Comparison of ENCODE assay signal across 12 cellular contexts in genomic region chr17:77381185-77381700, GRCh38.
DNase-seq lines count a peak whose midpoint lies in the region; ATAC-seq, FAIRE-seq and TF ChIP-seq lines count a peak whose summit lies in the region.
"Had no signal": no experiment of that assay in that cellular context is flagged by ENCODE, and none has a peak within 500 bp of the region (broad histone marks: within the 10 kb centered on the region; RNA-seq: fewer than 3 reads in every experiment).

No MANE protein-coding gene starts in this region.

- H2AFZ ChIP-seq in KMS-11 (ENCODE audit: low read depth), result no peak overlapping the region

- H3K36me3 ChIP-seq in Caco-2 (ENCODE audit: control insufficient read depth, insufficient read depth, low read length), result no peaks in the 10 kb centered on the region
- no peaks in the 10 kb centered on the region for H3K36me3 ChIP-seq in KMS-11 (ENCODE audit: insufficient read depth)
- no peaks in the 10 kb centered on the region for H3K36me3 ChIP-seq in sigmoid colon
- no peaks in the 10 kb centered on the region for H3K36me3 ChIP-seq in kidney (ENCODE audit: control insufficient read depth in 1 of 2, insufficient read depth in 2 of 2, low read length in 2 of 2)

- CTCF ChIA-PET in Caco-2 (lab: Charles Lee), result interaction anchor here (1.8 to 1.9 kb wide), 2 partner anchors 11 to 49 kb away, joined by 4 to 10 read pairs; no protein-coding TSS in a partner anchor

- 55 to 85% methylated on average over 4 of the region's 4 CpGs for WGBS in sigmoid colon, 2 donors

- H3K36me3 Mint-ChIP-seq in Caco-2 (ENCODE audit: insufficient read depth, unreplicated experiment) (peaks cover 34% of the 10 kb centered on the region), endothelial cell (ENCODE audit: low read depth, unreplicated experiment) (peaks cover 10% of the 10 kb centered on the region)

- H3K79me2 ChIP-seq in KMS-11 (ENCODE audit: insufficient read depth, low read depth), result peaks cover 98% of the 10 kb centered on the region

- H3K27ac Mint-ChIP-seq in Caco-2 (ENCODE audit: unreplicated experiment) (peak overlapping the region; percentile 87), endothelial cell (ENCODE audit: unreplicated experiment) (peak overlapping the region; percentile 32)

- H3K4me3 Mint-ChIP-seq in Caco-2 (ENCODE audit: unreplicated experiment) (no peak overlapping the region), endothelial cell (ENCODE audit: unreplicated experiment) (peak overlapping the region; percentile 8)

- H3K4me1 Mint-ChIP-seq in Caco-2 (ENCODE audit: low read depth, unreplicated experiment), result peaks cover 22% of the 10 kb centered on the region
- H3K4me1 Mint-ChIP-seq in endothelial cell (ENCODE audit: unreplicated experiment), result peaks cover 76% of the 10 kb centered on the region

- no peak for TF ChIP-seq CTCF in Caco-2 (IDR thresholded peaks at IDR 0.05; ENCODE audit: insufficient read depth in 1 of 2, low read depth in 1 of 2, low read length in 1 of 2, severe bottlenecking in 1 of 2, unreplicated experiment in 1 of 2)
- no peak for TF ChIP-seq CTCF in KMS-11 (conservative IDR thresholded peaks at IDR 0.05; ENCODE audit: low read depth, low read length)
- TF ChIP-seq CTCF in endothelial cell (IDR thresholded peaks at IDR 0.05; ENCODE audit: unreplicated experiment), result no peak
- TF ChIP-seq CTCF in sigmoid colon (IDR thresholded peaks at IDR 0.05), result no peak
- no peak for TF ChIP-seq CTCF in kidney (IDR thresholded peaks at IDR 0.05; ENCODE audit: borderline replicate concordance, extremely low read depth, insufficient read depth)

- H3K27me3 ChIP-seq in Caco-2 (replicated peaks; ENCODE audit: control insufficient read depth, insufficient read depth, low read length) (no peaks in the 10 kb centered on the region), KMS-11 (ENCODE audit: insufficient read depth, low read depth) (no peaks in the 10 kb centered on the region), sigmoid colon (no peaks in the 10 kb centered on the region)

- POLR2A ChIA-PET in Caco-2 (lab: Charles Lee), result no interaction called here

- H3K9me3 Mint-ChIP-seq in Caco-2 (ENCODE audit: unreplicated experiment), result no peaks in the 10 kb centered on the region
- H3K9me3 Mint-ChIP-seq in endothelial cell (ENCODE audit: unreplicated experiment), result no peaks in the 10 kb centered on the region

- H3K4me3 ChIP-seq in Caco-2 (ENCODE audit: low read depth, low read length) (no peak overlapping the region), KMS-11 (IDR thresholded peaks at IDR 0.05; ENCODE audit: insufficient read depth, low read depth, low read length) (no peak overlapping the region), sigmoid colon (no peak overlapping the region), kidney (ENCODE audit: low read length in 2 of 2) (no peak overlapping the region)
- H3K4me3 ChIP-seq: skin epidermis had no signal

- DNase-seq in Caco-2 (no peak), endothelial cell (ENCODE audit: low spot score) (no peak), sigmoid colon (no peak), kidney (no peak)
- no peak for DNase-seq in stimulated activated CD4-positive, alpha-beta T cell treated with anti-CD3 and anti-CD28 coated beads, Interleukin-12 subunit alpha, Interleukin-12 subunit beta, amount 100 ng/mL, for 4 hours
- DNase-seq: DMS153, NCI-H1048, NCI-H526 treated with DMSO at 0.1 percent for 48 hours had no signal

- ATAC-seq in GM18868 (IDR thresholded peaks at IDR 0.05; ENCODE audit: unreplicated experiment), result no peak

- H3K27ac ChIP-seq in KMS-11, result peak overlapping the region; percentile 90
- H3K27ac ChIP-seq in sigmoid colon, result peak overlapping the region; percentile 95 to 99 (median 99)
- no peak overlapping the region for H3K27ac ChIP-seq in kidney (ENCODE audit: low read depth in 2 of 2, low read length in 2 of 2)

- no peak for TF ChIP-seq EP300 in sigmoid colon (IDR thresholded peaks at IDR 0.05)

- no peaks in the 10 kb centered on the region for H4K20me1 ChIP-seq in KMS-11 (ENCODE audit: insufficient read depth)

- H3K4me1 ChIP-seq in Caco-2, result peaks cover 43% of the 10 kb centered on the region
- H3K4me1 ChIP-seq in KMS-11 (ENCODE audit: low read depth, poor library complexity, severe bottlenecking), result peaks cover 90% of the 10 kb centered on the region
- H3K4me1 ChIP-seq in sigmoid colon, result peaks cover 0 to 100% (median 100%) of the 10 kb centered on the region in 4 donors
- peaks cover 58 to 70% of the 10 kb centered on the region in 2 donors for H3K4me1 ChIP-seq in kidney (ENCODE audit: control insufficient read depth in 1 of 2, insufficient read depth in 1 of 2, low read depth in 1 of 2, low read length in 2 of 2)

- peak overlapping the region; percentile 59; the same call in 1 of the 2 replicates for H3K9ac ChIP-seq in KMS-11
- H3K9ac ChIP-seq in kidney (ENCODE audit: low read length in 2 of 2), result peak overlapping the region in 1 of 2 donors; percentile 15

- no peaks in the 10 kb centered on the region for H3K9me3 ChIP-seq in Caco-2
- no peaks in the 10 kb centered on the region for H3K9me3 ChIP-seq in sigmoid colon
- no peaks in the 10 kb centered on the region for H3K9me3 ChIP-seq in kidney (ENCODE audit: control insufficient read depth in 1 of 2, low read length in 2 of 2)

- no TSS peak for BruUV-seq in Caco-2 (replicated peaks; lab: Mats Ljungman, UMichigan)

- H3K4me2 ChIP-seq in KMS-11, result peak overlapping the region; percentile 98

- no peaks in the 10 kb centered on the region for H3K27me3 Mint-ChIP-seq in Caco-2 (ENCODE audit: insufficient read depth, unreplicated experiment)
- H3K27me3 Mint-ChIP-seq in endothelial cell (ENCODE audit: unreplicated experiment), result peaks cover 17% of the 10 kb centered on the region

- FAIRE-seq in kidney (lab: Jason Lieb, UNC), result no peak
- FAIRE-seq: astrocyte had no signal

- intact Hi-C loops in Caco-2 (cut with micrococcal nuclease; ENCODE audit: unreplicated experiment) (no loop called here), sigmoid colon (cut with DNase I) (no loop called here), kidney (cut with DNase I) (no loop called here)

- TF ChIP-seq POLR2A in sigmoid colon (IDR thresholded peaks at IDR 0.05), result no peak

Comparison
In these comparisons a context has a peak if more than half of its experiments do, and no peak if none do; other contexts are left out.
1. H3K27ac ChIP-seq: peak in KMS-11 (single experiment) and sigmoid colon (4 of 4); none in kidney (0 of 2).